Comparison of ENCODE assay signal across 1 cellular context in genomic region chr2:9099341-9099751, GRCh38.
TF ChIP-seq lines count a peak whose summit lies in the region.

No MANE protein-coding gene starts in this region.

TF ChIP-seq in SK-N-SH, 30 proteins besides CTCF, POLR2A, EP300 and RAD21 (continued from another document):
- TF ChIP-seq REST (IDR thresholded peaks at IDR 0.05; ENCODE audit: low read depth, low read length) (no peak), ELF1 (IDR thresholded peaks at IDR 0.05) (no peak), MEF2A (IDR thresholded peaks at IDR 0.05; ENCODE audit: borderline replicate concordance, low read depth) (no peak), JUND (IDR thresholded peaks at IDR 0.05) (no peak), TAF1 (IDR thresholded peaks at IDR 0.05; ENCODE audit: borderline replicate concordance, low read depth, low read length) (no peak), TEAD4 (IDR thresholded peaks at IDR 0.05; ENCODE audit: borderline replicate concordance, insufficient read depth) (no peak)
- TF ChIP-seq, protein P1, sequence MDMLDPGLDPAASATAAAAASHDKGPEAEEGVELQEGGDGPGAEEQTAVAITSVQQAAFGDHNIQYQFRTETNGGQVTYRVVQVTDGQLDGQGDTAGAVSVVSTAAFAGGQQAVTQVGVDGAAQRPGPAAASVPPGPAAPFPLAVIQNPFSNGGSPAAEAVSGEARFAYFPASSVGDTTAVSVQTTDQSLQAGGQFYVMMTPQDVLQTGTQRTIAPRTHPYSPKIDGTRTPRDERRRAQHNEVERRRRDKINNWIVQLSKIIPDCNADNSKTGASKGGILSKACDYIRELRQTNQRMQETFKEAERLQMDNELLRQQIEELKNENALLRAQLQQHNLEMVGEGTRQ (IDR thresholded peaks at IDR 0.05; ENCODE audit: borderline replicate concordance, low read depth, low read length): no peak
